In genomic region chr12:79566452-79566851, GRCh38 we compare ENCODE assay signal across 13 cellular contexts.
DNase-seq lines count a peak whose midpoint lies in the region; ATAC-seq and TF ChIP-seq lines count a peak whose summit lies in the region.
"Had no signal": no experiment of that assay in that cellular context is flagged by ENCODE, and none has a peak within 500 bp of the region (broad histone marks: within the 10 kb centered on the region; RNA-seq: fewer than 3 reads in every experiment).

No MANE protein-coding gene starts in this region.

- H3K4me3 ChIP-seq in mucosa of descending colon (no peak overlapping the region), brain microvascular endothelial cell (ENCODE audit: low read depth, low read length) (no peak overlapping the region)
- H3K4me3 ChIP-seq: ovary had no signal

- no peaks in the 10 kb centered on the region for H3K27me3 ChIP-seq in brain microvascular endothelial cell (replicated peaks)
- H3K27me3 ChIP-seq: ovary had no signal

- no peaks in the 10 kb centered on the region for H3K36me3 Mint-ChIP-seq in T-helper 2 cell treated with Interferon-gamma antibody and Interleukin-4, amounts not matched to agents 5 μg/mL and 100 μg/mL, for 36 hours (ENCODE audit: low read depth)

- no peak overlapping the region for H3K27ac Mint-ChIP-seq in T-helper 2 cell treated with Interferon-gamma antibody and Interleukin-4, amounts not matched to agents 5 μg/mL and 100 μg/mL, for 36 hours
- H3K27ac Mint-ChIP-seq: activated naive CD4-positive, alpha-beta T cell treated with anti-CD3 and anti-CD28 coated beads, Interleukin-2, amount 50 U/mL, for 24 hours had no signal

- H3K27ac ChIP-seq in 22Rv1 (peak overlapping the region; percentile 80), brain microvascular endothelial cell (no peak overlapping the region)
- H3K27ac ChIP-seq: ovary had no signal

- DNase-seq in NCI-H69 (lab: John Stamatoyannopoulos, UW) (peak; percentile 18), epidermal melanocyte (ENCODE audit: insufficient read length, low spot score) (peak; percentile 29), mucosa of descending colon (no peak), NCI-H524 (lab: John Stamatoyannopoulos, UW) (no peak), brain microvascular endothelial cell (no peak)
- DNase-seq in T-helper 2 cell treated with Interferon-gamma antibody and Interleukin-4, amounts not matched to agents 5 μg/mL and 100 μg/mL, for 36 hours (ENCODE audit: low spot score), result no peak
- DNase-seq: activated CD4-positive, alpha-beta T cell treated with anti-CD3 and anti-CD28 coated beads, Interleukin-2, amount 50 U/mL, for 4 hours; GDM1; NCI-H2227 treated with DMSO at 0.1 percent for 48 hours; ovary had no signal

- H3K4me1 ChIP-seq in mucosa of descending colon (ENCODE audit: low read depth), result peaks cover 27% of the 10 kb centered on the region

- H3K9me3 ChIP-seq in mucosa of descending colon, result no peaks in the 10 kb centered on the region
- H3K9me3 ChIP-seq: ovary had no signal

- peak; percentile 80 for ATAC-seq in mucosa of descending colon
- ATAC-seq in GM18858 (IDR thresholded peaks at IDR 0.05; ENCODE audit: unreplicated experiment), result no peak

- in situ Hi-C loops in brain microvascular endothelial cell (cut with HindIII; ENCODE audit: low pct_ligation_motif_present, low sequenced_read_pairs), result loop anchor here (25.0 kb wide), 1 partner anchor 621 kb away; no protein-coding TSS in a partner anchor

- no peaks in the 10 kb centered on the region for H3K27me3 Mint-ChIP-seq in T-helper 2 cell treated with Interferon-gamma antibody and Interleukin-4, amounts not matched to agents 5 μg/mL and 100 μg/mL, for 36 hours (ENCODE audit: low read depth)

- H3K4me3 Mint-ChIP-seq in T-helper 2 cell treated with Interferon-gamma antibody and Interleukin-4, amounts not matched to agents 5 μg/mL and 100 μg/mL, for 36 hours, result no peak overlapping the region
- H3K4me3 Mint-ChIP-seq: activated naive CD4-positive, alpha-beta T cell treated with anti-CD3 and anti-CD28 coated beads, Interleukin-2, amount 50 U/mL, for 24 hours had no signal

- H3K36me3 ChIP-seq in mucosa of descending colon (ENCODE audit: low read depth), result no peaks in the 10 kb centered on the region
- H3K36me3 ChIP-seq in brain microvascular endothelial cell (replicated peaks), result peaks cover 23% of the 10 kb centered on the region
- H3K36me3 ChIP-seq: ovary had no signal

- peaks cover 9% of the 10 kb centered on the region for H3K9me3 Mint-ChIP-seq in T-helper 2 cell treated with Interferon-gamma antibody and Interleukin-4, amounts not matched to agents 5 μg/mL and 100 μg/mL, for 36 hours
- H3K9me3 Mint-ChIP-seq: activated naive CD4-positive, alpha-beta T cell treated with anti-CD3 and anti-CD28 coated beads, Interleukin-2, amount 50 U/mL, for 24 hours had no signal

- no peaks in the 10 kb centered on the region for H3K4me1 Mint-ChIP-seq in T-helper 2 cell treated with Interferon-gamma antibody and Interleukin-4, amounts not matched to agents 5 μg/mL and 100 μg/mL, for 36 hours (ENCODE audit: low read depth)
- H3K4me1 Mint-ChIP-seq: activated naive CD4-positive, alpha-beta T cell treated with anti-CD3 and anti-CD28 coated beads, Interleukin-2, amount 50 U/mL, for 24 hours had no signal

- intact Hi-C loops in mucosa of descending colon (cut with DNase I, micrococcal nuclease), result no loop called here

- TF ChIP-seq CTCF in 22Rv1 (IDR thresholded peaks at IDR 0.05) (no peak), mucosa of descending colon (IDR thresholded peaks at IDR 0.05) (no peak), brain microvascular endothelial cell (IDR thresholded peaks at IDR 0.05; ENCODE audit: low read depth, low read length, missing control alignments) (no peak)

Comparison
In these comparisons a context has a peak if more than half of its experiments do, and no peak if none do; other contexts are left out.
1. DNase-seq: peak in NCI-H69 (single experiment) and epidermal melanocyte (single experiment); none in mucosa of descending colon (0 of 3), T-helper 2 cell treated with Interferon-gamma antibody and Interleukin-4, amounts not matched to agents 5 μg/mL and 100 μg/mL, for 36 hours (single experiment), NCI-H524 (0 of 2) and brain microvascular endothelial cell (single experiment).